Comparison of ENCODE assay signal across 10 cellular contexts in the genomic region with DNA sequence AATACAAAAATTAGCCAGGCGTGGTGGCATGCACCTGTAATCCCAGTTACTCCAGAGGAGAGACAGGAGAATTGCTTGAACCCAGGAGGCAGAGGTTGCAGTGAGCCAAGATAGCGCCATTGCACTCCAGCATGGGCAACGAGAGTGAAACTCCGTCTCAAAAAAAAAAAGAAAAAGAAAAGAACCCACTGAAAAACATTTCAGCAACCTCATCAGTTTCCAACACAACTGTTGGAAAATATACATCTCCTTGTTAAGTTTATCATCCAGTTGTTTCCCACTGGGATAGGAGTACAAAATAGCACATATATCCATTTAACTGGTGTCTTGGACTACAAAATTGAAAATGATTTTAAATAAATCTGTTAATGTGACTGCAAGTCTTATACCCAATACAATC. TPM values are rescaled to one million over a fixed set of nuclear protein-coding genes. Genes with fewer than 3 reads are reported as not detected.
DNase-seq lines count a peak whose midpoint lies in the region; ATAC-seq and TF ChIP-seq lines count a peak whose summit lies in the region.
"Had no signal": no experiment of that assay in that cellular context is flagged by ENCODE, and none has a peak within 500 bp of the region (broad histone marks: within the 10 kb centered on the region; RNA-seq: fewer than 3 reads in every experiment).

No MANE protein-coding gene starts in this region.

- peak overlapping the region; percentile 98 for H3K4ac ChIP-seq in trophoblast cell (ENCODE audit: low read depth, low read length)

- H3K4me1 ChIP-seq in GM23248 (ENCODE audit: insufficient read depth) (peaks cover 8% of the 10 kb centered on the region; the same call in 1 of the 2 replicates), PC-3 (ENCODE audit: insufficient read depth, low read length) (peaks cover 6% of the 10 kb centered on the region; the same call in 1 of the 2 replicates), duodenal mucosa (ENCODE audit: control insufficient read depth in 1 of 2, insufficient read depth in 2 of 2, low read length in 2 of 2) (peaks cover 8 to 13% of the 10 kb centered on the region in 2 donors), trophoblast cell (ENCODE audit: control insufficient read depth in 1 of 2, insufficient read depth in 2 of 2, low read length in 2 of 2) (peaks cover 0 to 1% of the 10 kb centered on the region in 2 experiments)

- H3K36me3 ChIP-seq in GM23248 (ENCODE audit: low read depth) (peaks cover 15% of the 10 kb centered on the region; the same call in 1 of the 2 replicates), PC-3 (ENCODE audit: low read depth, low read length) (peaks cover 11% of the 10 kb centered on the region), duodenal mucosa (ENCODE audit: control insufficient read depth in 1 of 2, insufficient read depth in 2 of 2, low read length in 2 of 2) (peaks cover 10 to 13% of the 10 kb centered on the region in 2 donors), trophoblast cell (ENCODE audit: control insufficient read depth in 1 of 2, insufficient read depth in 2 of 2, low read length in 2 of 2) (peaks cover 17 to 22% of the 10 kb centered on the region in 2 experiments)

- no peaks in the 10 kb centered on the region for H3K9me2 ChIP-seq in GM23248 (ENCODE audit: insufficient read depth)
- no peaks in the 10 kb centered on the region for H3K9me2 ChIP-seq in PC-3 (replicated peaks; ENCODE audit: low read length)

- H3K9me3 ChIP-seq in GM23248 (ENCODE audit: low read depth) = no peaks in the 10 kb centered on the region
- no peaks in the 10 kb centered on the region for H3K9me3 ChIP-seq in PC-3 (ENCODE audit: low read length)
- no peaks in the 10 kb centered on the region for H3K9me3 ChIP-seq in duodenal mucosa (ENCODE audit: control insufficient read depth in 1 of 2, low read length in 2 of 2)
- no peaks in the 10 kb centered on the region for H3K9me3 ChIP-seq in trophoblast cell (ENCODE audit: insufficient read depth, low read depth, low read length)
- H3K9me3 ChIP-seq: Peyer's patch had no signal

- H2BK12ac ChIP-seq in trophoblast cell (ENCODE audit: low read length) = no peak overlapping the region

- TF ChIP-seq CTCF in PC-3 (conservative IDR thresholded peaks at IDR 0.05; ENCODE audit: low read depth, low read length) = no peak

- BruUV-seq in PC-3 (replicated peaks; lab: Mats Ljungman, UMichigan) = no TSS peak

- H3F3A ChIP-seq in GM23248 (ENCODE audit: insufficient read depth) = peaks cover 8% of the 10 kb centered on the region; the same call in 1 of the 2 replicates
- H3F3A ChIP-seq in PC-3 (ENCODE audit: low read length, unreplicated experiment) = no peaks in the 10 kb centered on the region

- no peak overlapping the region for H2BK120ac ChIP-seq in trophoblast cell (ENCODE audit: insufficient read depth, low read length, poor library complexity)

- H3K4me3 ChIP-seq in GM23248 = peak overlapping the region; percentile 87
- H3K4me3 ChIP-seq in PC-3 (ENCODE audit: low read length) = peak overlapping the region; percentile 100
- peak overlapping the region; percentile 92 to 98 for H3K4me3 ChIP-seq in duodenal mucosa (ENCODE audit: low read depth in 1 of 2, low read length in 2 of 2)
- no peak overlapping the region for H3K4me3 ChIP-seq in trophoblast cell (ENCODE audit: low read depth, low read length)

- H3K23ac ChIP-seq in trophoblast cell (ENCODE audit: low read length) = no peak overlapping the region

- ATAC-seq in PC-3 = no peak
- ATAC-seq in HG02970 (IDR thresholded peaks at IDR 0.05; ENCODE audit: low FRiP score, unreplicated experiment) = no peak

- no peak overlapping the region for H4K8ac ChIP-seq in trophoblast cell (ENCODE audit: low read depth, low read length)

- peaks cover 10% of the 10 kb centered on the region; the same call in 1 of the 2 replicates for H4K20me1 ChIP-seq in GM23248 (ENCODE audit: insufficient read depth)
- H4K20me1 ChIP-seq in PC-3 (ENCODE audit: low read length) = peaks cover 23% of the 10 kb centered on the region

- no peaks in the 10 kb centered on the region for H3K27me3 ChIP-seq in GM23248 (replicated peaks; ENCODE audit: insufficient read depth)
- H3K27me3 ChIP-seq in PC-3 (ENCODE audit: low read length) = no peaks in the 10 kb centered on the region
- no peaks in the 10 kb centered on the region for H3K27me3 ChIP-seq in duodenal mucosa (ENCODE audit: control insufficient read depth in 1 of 2, insufficient read depth in 2 of 2, low read length in 2 of 2)
- H3K27me3 ChIP-seq in trophoblast cell (ENCODE audit: insufficient read depth, low read length) = no peaks in the 10 kb centered on the region
- H3K27me3 ChIP-seq: Peyer's patch had no signal

- no peak for DNase-seq in GM23248
- no peak for DNase-seq in PC-3
- no peak for DNase-seq in trophoblast cell
- no peak for DNase-seq in NCI-H2227 (lab: John Stamatoyannopoulos, UW; ENCODE audit: unreplicated experiment)
- no peak for DNase-seq in activated CD8-positive, alpha-beta memory T cell treated with anti-CD3 and anti-CD28 coated beads, Interleukin-2, amount 50 U/mL, for 4 hours
- no peak for DNase-seq in HuH-7.5 (ENCODE audit: low spot score)
- DNase-seq: foreskin melanocyte, Peyer's patch had no signal

- in situ Hi-C loops in GM23248 (cut with MboI) = no loop called here

- H2AFZ ChIP-seq in GM23248 (no peak overlapping the region), PC-3 (ENCODE audit: low read length) (no peak overlapping the region), trophoblast cell (ENCODE audit: insufficient read depth, low read length, poor library complexity) (no peak overlapping the region)

- H3K9ac ChIP-seq in GM23248 (peak overlapping the region; percentile 99), PC-3 (ENCODE audit: low read length) (no peak overlapping the region), duodenal mucosa (ENCODE audit: low read depth in 1 of 2, low read length in 2 of 2) (peak overlapping the region; percentile 5 to 94), trophoblast cell (ENCODE audit: low read length) (no peak overlapping the region)

- H3K27ac ChIP-seq in GM23248 = peak overlapping the region; percentile 93
- H3K27ac ChIP-seq in PC-3 (ENCODE audit: low read length) = no peak overlapping the region
- H3K27ac ChIP-seq in duodenal mucosa (ENCODE audit: low read depth, low read length) = no peak overlapping the region
- no peak overlapping the region for H3K27ac ChIP-seq in trophoblast cell (ENCODE audit: low read depth, low read length)
- H3K27ac ChIP-seq: Peyer's patch had no signal

- intact Hi-C loops in PC-3 (cut with micrococcal nuclease) = no loop called here

- H3K4me2 ChIP-seq in GM23248 (ENCODE audit: unreplicated experiment) (peak overlapping the region; percentile 100), PC-3 (ENCODE audit: low read length) (peak overlapping the region; percentile 89), trophoblast cell (ENCODE audit: low read length) (peak overlapping the region; percentile 64)

- CTCF ChIA-PET in PC-3 (lab: Charles Lee) = no interaction called here

- peaks cover 10% of the 10 kb centered on the region for H3K79me1 ChIP-seq in trophoblast cell (ENCODE audit: low read length)

- H2AK5ac ChIP-seq in trophoblast cell (ENCODE audit: low read length) = no peak overlapping the region

- H3K79me2 ChIP-seq in GM23248 (ENCODE audit: insufficient read depth) (peaks cover 77% of the 10 kb centered on the region), PC-3 (ENCODE audit: low read length) (peaks cover 71% of the 10 kb centered on the region), trophoblast cell (ENCODE audit: control insufficient read depth, insufficient read depth, low read length, poor library complexity) (peaks cover 28% of the 10 kb centered on the region)

- no peak overlapping the region for H4K12ac ChIP-seq in trophoblast cell (ENCODE audit: low read depth, low read length)

- no peak overlapping the region for H3K14ac ChIP-seq in trophoblast cell (ENCODE audit: low read length)

- H2BK5ac ChIP-seq in trophoblast cell (ENCODE audit: low read depth, low read length, poor library complexity) = no peak overlapping the region

- H4K91ac ChIP-seq in trophoblast cell (ENCODE audit: low read depth, low read length) = no peak overlapping the region

- H3K18ac ChIP-seq in trophoblast cell (ENCODE audit: low read length) = no peak overlapping the region

- POLR2A ChIA-PET in PC-3 (lab: Charles Lee; ENCODE audit: unreplicated experiment) = no interaction called here

- WGBS in GM23248 (ENCODE audit: low coverage in 1 of 2, low lambda C conversion rate in 2 of 2, missing lambda C conversion rate in 2 of 2), 2 experiments = 68% methylated on average over 4 of the region's 4 CpGs
- no CpG with 5 or more reads among the region's 4 CpGs for WGBS in trophoblast cell (ENCODE audit: extremely low coverage, insufficient coverage, insufficient read length)

RNA-seq across cellular contexts. Expression of a gene that starts 2.2 kb away (rescaled TPM):
- 393 and 395 TPM in 2 replicates for total RNA-seq in GM23248 (2014; rRNA removed; shearing (Covaris generic))
- 330 and 345 TPM in 2 replicates for polyA plus RNA-seq in GM23248 (2016; fragmentation: Nextera tagmentation; extraction: Ambion mirVana)
- total RNA-seq in PC-3 (2014; rRNA removed) = 262 and 270 TPM in 2 replicates
- 356 and 371 TPM in 2 replicates for polyA plus RNA-seq in trophoblast cell (2013)

Comparison
In these comparisons a context has a peak if more than half of its experiments do, and no peak if none do; other contexts are left out.
1. H3K9ac ChIP-seq: peak in GM23248 (single experiment) and duodenal mucosa (2 of 2); none in PC-3 (single experiment) and trophoblast cell (single experiment).
2. Peak in every context shown above with its lines, with median percentiles within 50 percentile points of each other: H3K4me2 ChIP-seq.